ENCODE assay signal across 9 cellular contexts in the genomic region with DNA sequence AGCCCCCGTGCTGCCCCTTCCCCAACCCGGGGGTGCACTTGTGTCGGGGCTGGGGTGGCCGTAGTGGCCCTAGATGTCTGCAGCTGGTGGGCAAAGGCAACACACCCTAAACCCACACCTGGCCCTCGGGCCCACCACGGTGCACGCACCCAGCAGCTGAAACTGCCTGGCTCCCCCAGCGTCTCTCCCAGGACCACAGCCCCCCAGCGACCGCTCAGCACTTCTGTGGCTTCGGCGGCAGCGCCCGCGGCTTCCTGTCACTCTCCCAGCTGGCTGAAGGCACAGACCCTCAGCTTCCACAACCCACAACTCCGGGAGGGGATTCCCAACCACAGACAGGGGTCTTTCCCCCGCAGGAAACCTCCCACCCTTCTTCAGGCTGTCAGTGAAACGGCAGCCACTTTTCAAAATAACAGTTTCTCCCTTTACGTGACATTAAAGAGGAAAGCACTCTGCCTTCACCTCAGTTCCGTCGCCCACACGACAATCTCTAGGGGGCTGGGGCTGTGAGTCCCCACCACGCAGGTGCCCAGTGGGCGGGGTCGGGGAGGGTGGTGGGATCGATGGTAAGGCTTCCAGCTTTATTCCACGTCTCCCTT. TPM values are rescaled to one million over a fixed set of nuclear protein-coding genes. Genes with fewer than 3 reads are reported as not detected.
A peak's percentile ranks its signal among the peaks of the same experiment; 100 is the strongest.
DNase-seq lines count a peak whose midpoint lies in the region; ATAC-seq and TF ChIP-seq lines count a peak whose summit lies in the region.
"Had no signal": no experiment of that assay in that cellular context is flagged by ENCODE, and none has a peak within 500 bp of the region (broad histone marks: within the 10 kb centered on the region; RNA-seq: fewer than 3 reads in every experiment).

No MANE protein-coding gene starts in this region.

- peak overlapping the region; percentile 89 for H3K27ac Mint-ChIP-seq in stimulated activated effector memory CD8-positive, alpha-beta T cell treated with anti-CD3 and anti-CD28 coated beads, Interleukin-12 subunit alpha, Interleukin-12 subunit beta, amount 100 ng/mL, for 72 hours

- peak overlapping the region; percentile 68 for H3K4me3 Mint-ChIP-seq in stimulated activated effector memory CD8-positive, alpha-beta T cell treated with anti-CD3 and anti-CD28 coated beads, Interleukin-12 subunit alpha, Interleukin-12 subunit beta, amount 100 ng/mL, for 72 hours

- H3K4me3 ChIP-seq in adipocyte (ENCODE audit: low read length) (peak overlapping the region; percentile 16), lower lobe of right lung (no peak overlapping the region)

- in situ Hi-C loops in KBM-7 (cut with MboI; ENCODE audit: low pct_unique_long_range_greater_than_20kb, low sequenced_read_pairs), result no loop called here

- peaks cover 64% of the 10 kb centered on the region for H3K4me1 ChIP-seq in adipocyte (ENCODE audit: control insufficient read depth, insufficient read depth, low read length)
- peaks cover 21% of the 10 kb centered on the region for H3K4me1 ChIP-seq in lower lobe of right lung

- no peak for TF ChIP-seq CTCF in lower lobe of right lung (IDR thresholded peaks at IDR 0.05)

- peaks cover 49% of the 10 kb centered on the region for H3K4me1 Mint-ChIP-seq in stimulated activated effector memory CD8-positive, alpha-beta T cell treated with anti-CD3 and anti-CD28 coated beads, Interleukin-12 subunit alpha, Interleukin-12 subunit beta, amount 100 ng/mL, for 72 hours

- ATAC-seq in lower lobe of right lung, result no peak
- ATAC-seq in stimulated activated effector memory CD8-positive, alpha-beta T cell treated with anti-CD3 and anti-CD28 coated beads, Interleukin-12 subunit alpha, Interleukin-12 subunit beta, amount 100 ng/mL, for 72 hours, result no peak

- H3K9me3 ChIP-seq in adipocyte (ENCODE audit: control insufficient read depth, low read length) (no peaks in the 10 kb centered on the region), lower lobe of right lung (peaks cover 7% of the 10 kb centered on the region)

- DNase-seq in KBM-7 (peak; percentile 76), adipocyte (ENCODE audit: low read depth) (no peak), lower lobe of right lung (peak; percentile 35), NCI-H2107 (lab: John Stamatoyannopoulos, UW) (no peak), NCI-H345 treated with DMSO at 0.1 percent for 48 hours (lab: John Stamatoyannopoulos, UW; ENCODE audit: unreplicated experiment) (no peak), OCI-M1 (lab: John Stamatoyannopoulos, UW) (no peak), NCI-H446 (lab: John Stamatoyannopoulos, UW) (no peak)
- DNase-seq in stimulated activated effector memory CD8-positive, alpha-beta T cell treated with anti-CD3 and anti-CD28 coated beads, Interleukin-12 subunit alpha, Interleukin-12 subunit beta, amount 100 ng/mL, for 72 hours (ENCODE audit: low spot score in 2 of 2), result no peak

- no peaks in the 10 kb centered on the region for H3K27me3 ChIP-seq in adipocyte (replicated peaks; ENCODE audit: control insufficient read depth, insufficient read depth, low read length)
- peaks cover 37% of the 10 kb centered on the region for H3K27me3 ChIP-seq in lower lobe of right lung (ENCODE audit: low read depth)

- intact Hi-C loops in lower lobe of right lung (cut with DNase I), result no loop called here

- no peaks in the 10 kb centered on the region for H3K9me3 Mint-ChIP-seq in stimulated activated effector memory CD8-positive, alpha-beta T cell treated with anti-CD3 and anti-CD28 coated beads, Interleukin-12 subunit alpha, Interleukin-12 subunit beta, amount 100 ng/mL, for 72 hours

- H3K36me3 Mint-ChIP-seq in stimulated activated effector memory CD8-positive, alpha-beta T cell treated with anti-CD3 and anti-CD28 coated beads, Interleukin-12 subunit alpha, Interleukin-12 subunit beta, amount 100 ng/mL, for 72 hours, result peaks cover 9% of the 10 kb centered on the region

- H3K36me3 ChIP-seq in adipocyte (ENCODE audit: control insufficient read depth, insufficient read depth, low read length, severe bottlenecking) (no peaks in the 10 kb centered on the region), lower lobe of right lung (no peaks in the 10 kb centered on the region)

- peak overlapping the region; percentile 80 for H3K27ac ChIP-seq in lower lobe of right lung

- H3K9ac ChIP-seq in adipocyte (ENCODE audit: low read length), result peak overlapping the region; percentile 88

RNA-seq across cellular contexts. Expression of a gene that starts 40.7 kb away (rescaled TPM):
- total RNA-seq in lower lobe of right lung, result 227 TPM
- total RNA-seq: OCI-LY7 had no signal

Comparison
In these comparisons a context has a peak if more than half of its experiments do, and no peak if none do; other contexts are left out.
1. DNase-seq: peak in KBM-7 (single experiment) and lower lobe of right lung (single experiment); none in adipocyte (single experiment), stimulated activated effector memory CD8-positive, alpha-beta T cell treated with anti-CD3 and anti-CD28 coated beads, Interleukin-12 subunit alpha, Interleukin-12 subunit beta, amount 100 ng/mL, for 72 hours (0 of 2), NCI-H2107 (single experiment), NCI-H345 treated with DMSO at 0.1 percent for 48 hours (single experiment), OCI-M1 (single experiment) and NCI-H446 (0 of 2).